9 cellular contexts compared by ENCODE assay signal in the genomic region with DNA sequence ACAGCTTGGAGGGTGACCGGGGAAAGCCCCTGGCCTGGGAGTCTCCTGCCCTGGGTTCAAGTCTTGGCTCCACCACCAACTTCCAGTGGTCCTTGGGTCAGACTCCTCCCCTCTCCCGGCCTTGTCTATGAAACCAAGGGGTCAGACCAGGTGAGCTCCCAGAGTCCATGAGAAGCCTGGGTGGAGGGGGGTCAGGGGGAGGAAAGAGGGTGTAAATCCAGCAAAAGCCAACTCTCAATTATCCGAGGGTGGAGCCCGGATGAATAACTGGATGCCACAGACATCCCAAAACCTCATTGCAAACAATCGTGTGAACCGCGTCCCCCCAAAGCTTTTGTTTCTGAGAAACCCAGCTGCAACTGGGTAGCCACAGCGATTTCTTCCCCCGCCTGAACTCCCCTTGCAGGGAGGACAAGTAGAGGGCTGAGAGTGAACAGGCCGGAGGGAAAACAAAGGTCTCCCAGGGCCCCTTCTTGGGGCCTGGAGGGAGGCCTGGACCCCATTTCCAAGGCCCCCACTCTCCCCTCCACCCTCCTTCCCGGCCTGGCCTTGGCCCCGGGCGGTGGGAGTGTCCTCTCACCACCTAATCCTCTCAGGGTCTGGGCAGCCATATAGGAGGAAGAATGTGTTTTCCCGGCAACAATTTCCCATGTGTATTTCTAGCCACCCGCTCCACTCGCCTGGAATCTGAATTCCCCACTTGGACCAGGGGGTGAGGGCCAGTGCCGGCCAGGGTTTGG. TPM values are rescaled to one million over a fixed set of nuclear protein-coding genes. Genes with fewer than 3 reads are reported as not detected.
DNase-seq lines count a peak whose midpoint lies in the region; ATAC-seq and TF ChIP-seq lines count a peak whose summit lies in the region.
"Had no signal": no experiment of that assay in that cellular context is flagged by ENCODE, and none has a peak within 500 bp of the region (broad histone marks: within the 10 kb centered on the region; RNA-seq: fewer than 3 reads in every experiment).

No MANE protein-coding gene starts in this region.

- no peaks in the 10 kb centered on the region for H3K9me3 Mint-ChIP-seq in stimulated activated effector memory CD8-positive, alpha-beta T cell treated with anti-CD3 and anti-CD28 coated beads, Interleukin-12 subunit alpha, Interleukin-12 subunit beta, amount 100 ng/mL, for 72 hours

- TF ChIP-seq POLR2A in GM18505 (IDR thresholded peaks at IDR 0.05; ENCODE audit: borderline replicate concordance, extremely low read depth, insufficient read depth, insufficient read length) = no peak

- H3K4me3 Mint-ChIP-seq in stimulated activated effector memory CD8-positive, alpha-beta T cell treated with anti-CD3 and anti-CD28 coated beads, Interleukin-12 subunit alpha, Interleukin-12 subunit beta, amount 100 ng/mL, for 72 hours = peak overlapping the region; percentile 50

- H3K27me3 ChIP-seq in HAP-1 (ENCODE audit: low read depth) = no peaks in the 10 kb centered on the region

- intact Hi-C loops in sciatic nerve (cut with DNase I) = no loop called here

- peak overlapping the region; percentile 3; the same call in 1 of the 2 replicates for H3K4me3 ChIP-seq in HAP-1
- peak overlapping the region; percentile 0 for H3K4me3 ChIP-seq in astrocyte of the spinal cord (ENCODE audit: low read depth, low read length)

- H3K4me1 ChIP-seq in HAP-1 = peaks cover 35% of the 10 kb centered on the region

- no peak overlapping the region for H3K27ac Mint-ChIP-seq in stimulated activated effector memory CD8-positive, alpha-beta T cell treated with anti-CD3 and anti-CD28 coated beads, Interleukin-12 subunit alpha, Interleukin-12 subunit beta, amount 100 ng/mL, for 72 hours

- ATAC-seq in stimulated activated effector memory CD8-positive, alpha-beta T cell treated with anti-CD3 and anti-CD28 coated beads, Interleukin-12 subunit alpha, Interleukin-12 subunit beta, amount 100 ng/mL, for 72 hours = no peak
- ATAC-seq in GM18505 (IDR thresholded peaks at IDR 0.05; ENCODE audit: unreplicated experiment) (no peak), sciatic nerve (no peak)

- no peaks in the 10 kb centered on the region for H3K9me3 ChIP-seq in HAP-1

- DNase-seq in HAP-1 (ENCODE audit: low spot score in 2 of 2) = peak; percentile 49 to 77
- peak; percentile 46 for DNase-seq in astrocyte of the spinal cord (ENCODE audit: low read depth, low spot score)
- peak; percentile 41 for DNase-seq in kidney glomerular epithelial cell (lab: John Stamatoyannopoulos, UW)
- DNase-seq in stimulated activated effector memory CD8-positive, alpha-beta T cell treated with anti-CD3 and anti-CD28 coated beads, Interleukin-12 subunit alpha, Interleukin-12 subunit beta, amount 100 ng/mL, for 72 hours (ENCODE audit: low spot score in 2 of 2) = no peak
- no peak for DNase-seq in activated gamma-delta T cell treated with Interleukin-2 at 50 U/mL for 16 hours
- DNase-seq in sciatic nerve (ENCODE audit: low spot score) = no peak
- no peak for DNase-seq in T-helper 1 cell
- DNase-seq: activated CD4-positive, alpha-beta T cell treated with anti-CD3 and anti-CD28 coated beads for 4 hours had no signal

- no peaks in the 10 kb centered on the region for H3K36me3 ChIP-seq in HAP-1 (replicated peaks)

- in situ Hi-C loops in HAP-1 (cut with MboI; ENCODE audit: low sequenced_read_pairs) = no loop called here
- in situ Hi-C loops in astrocyte of the spinal cord (cut with HindIII; ENCODE audit: low sequenced_read_pairs) = no loop called here

- peaks cover 6% of the 10 kb centered on the region for H3K36me3 Mint-ChIP-seq in stimulated activated effector memory CD8-positive, alpha-beta T cell treated with anti-CD3 and anti-CD28 coated beads, Interleukin-12 subunit alpha, Interleukin-12 subunit beta, amount 100 ng/mL, for 72 hours

- peaks cover 26% of the 10 kb centered on the region for H3K4me1 Mint-ChIP-seq in stimulated activated effector memory CD8-positive, alpha-beta T cell treated with anti-CD3 and anti-CD28 coated beads, Interleukin-12 subunit alpha, Interleukin-12 subunit beta, amount 100 ng/mL, for 72 hours

- no peak for TF ChIP-seq CTCF in astrocyte of the spinal cord (IDR thresholded peaks at IDR 0.05; ENCODE audit: low read depth, low read length)

RNA-seq across cellular contexts. Expression of a gene that starts 2.5 kb away (rescaled TPM):
- 39.4 TPM for total RNA-seq in sciatic nerve

RNA-seq across cellular contexts. Expression of a gene that starts 32.8 kb away (rescaled TPM):
- 37.8 TPM for total RNA-seq in sciatic nerve

RNA-seq across cellular contexts. Expression of a gene that starts 45.5 kb away (rescaled TPM):
- 12.7 TPM for total RNA-seq in sciatic nerve

RNA-seq across cellular contexts. Expression of a gene that starts 53.3 kb away (rescaled TPM):
- 38.4 TPM for total RNA-seq in sciatic nerve

Comparison
In these comparisons a context has a peak if more than half of its experiments do, and no peak if none do; other contexts are left out.
1. DNase-seq: peak in HAP-1 (2 of 2), astrocyte of the spinal cord (single experiment) and kidney glomerular epithelial cell (single experiment); none in stimulated activated effector memory CD8-positive, alpha-beta T cell treated with anti-CD3 and anti-CD28 coated beads, Interleukin-12 subunit alpha, Interleukin-12 subunit beta, amount 100 ng/mL, for 72 hours (0 of 2), activated gamma-delta T cell treated with Interleukin-2 at 50 U/mL for 16 hours (single experiment), sciatic nerve (single experiment) and T-helper 1 cell (0 of 5).